8 cellular contexts compared by ENCODE assay signal in genomic region chr20:58850693-58851174, GRCh38. TPM values are rescaled to one million over a fixed set of nuclear protein-coding genes. Genes with fewer than 3 reads are reported as not detected.
DNase-seq lines count a peak whose midpoint lies in the region; ATAC-seq and TF ChIP-seq lines count a peak whose summit lies in the region.

Gene GNAS-AS1 (minus strand): TSS chr20:58850902.

- peak within 1 kb of the TSS; percentile 58 for H3K4me2 ChIP-seq in KMS-11

- no peaks in the 10 kb centered on the region for H3K9me3 Mint-ChIP-seq in activated CD4-positive, alpha-beta T cell treated with anti-CD3 and anti-CD28 coated beads, Interleukin-2, amount 10 ng/mL, durations not matched to agents 7 days and 5 days

- H4K20me1 ChIP-seq in KMS-11 (ENCODE audit: insufficient read depth), result no peaks in the 10 kb centered on the region

- peak within 1 kb of the TSS; percentile 89 for H2AFZ ChIP-seq in KMS-11 (ENCODE audit: low read depth)

- H3K4me3 Mint-ChIP-seq in activated CD4-positive, alpha-beta T cell treated with anti-CD3 and anti-CD28 coated beads, Interleukin-2, amount 10 ng/mL, durations not matched to agents 7 days and 5 days, result peak within 1 kb of the TSS; percentile 85

- no peaks in the 10 kb centered on the region for H3K9me3 ChIP-seq in lower lobe of right lung

- intact Hi-C loops in lower lobe of right lung (cut with DNase I), result no loop called here

- TF ChIP-seq CTCF in KMS-11 (conservative IDR thresholded peaks at IDR 0.05; ENCODE audit: low read depth, low read length) (peak; percentile 57; the same call in 1 of the 2 replicates), lower lobe of right lung (IDR thresholded peaks at IDR 0.05) (no peak)

- ATAC-seq in GM21528 (IDR thresholded peaks at IDR 0.05; ENCODE audit: low FRiP score, unreplicated experiment), result peak; percentile 74
- peak; percentile 80 to 81 for ATAC-seq in lower lobe of right lung

- H3K9ac ChIP-seq in KMS-11, result peak within 1 kb of the TSS; percentile 25; the same call in 1 of the 2 replicates

- H3K4me1 ChIP-seq in KMS-11 (ENCODE audit: low read depth, poor library complexity, severe bottlenecking) (no peaks in the 10 kb centered on the region), lower lobe of right lung (peaks cover 25% of the 10 kb centered on the region)

- H3K27me3 ChIP-seq in KMS-11 (ENCODE audit: insufficient read depth, low read depth), result no peaks in the 10 kb centered on the region
- peaks cover 66% of the 10 kb centered on the region for H3K27me3 ChIP-seq in lower lobe of right lung (ENCODE audit: low read depth)

- H3K79me2 ChIP-seq in KMS-11 (ENCODE audit: insufficient read depth, low read depth), result no peaks in the 10 kb centered on the region

- H3K36me3 ChIP-seq in KMS-11 (ENCODE audit: insufficient read depth), result no peaks in the 10 kb centered on the region
- H3K36me3 ChIP-seq in lower lobe of right lung, result no peaks in the 10 kb centered on the region

- no peaks in the 10 kb centered on the region for H3K36me3 Mint-ChIP-seq in activated CD4-positive, alpha-beta T cell treated with anti-CD3 and anti-CD28 coated beads, Interleukin-2, amount 10 ng/mL, durations not matched to agents 7 days and 5 days (ENCODE audit: low read depth)

- CTCF ChIA-PET in activated CD4-positive, alpha-beta T cell treated with anti-CD3 and anti-CD28 coated beads, Interleukin-2, amount 10 ng/mL, durations not matched to agents 7 days and 5 days (lab: Charles Lee), result interaction anchor here (1.3 to 3.2 kb wide), 2 partner anchors 9 to 200 kb away, joined by 4 to 19 read pairs; partner anchors contain the start of gene STX16

- H3K4me1 Mint-ChIP-seq in activated CD4-positive, alpha-beta T cell treated with anti-CD3 and anti-CD28 coated beads, Interleukin-2, amount 10 ng/mL, durations not matched to agents 7 days and 5 days, result peaks cover 49% of the 10 kb centered on the region

- no peak within 1 kb of the TSS for H3K27ac Mint-ChIP-seq in activated CD4-positive, alpha-beta T cell treated with anti-CD3 and anti-CD28 coated beads, Interleukin-2, amount 10 ng/mL, durations not matched to agents 7 days and 5 days

- no peak within 1 kb of the TSS for H3K27ac ChIP-seq in KMS-11
- H3K27ac ChIP-seq in lower lobe of right lung, result no peak within 1 kb of the TSS

- H3K27me3 Mint-ChIP-seq in activated CD4-positive, alpha-beta T cell treated with anti-CD3 and anti-CD28 coated beads, Interleukin-2, amount 10 ng/mL, durations not matched to agents 7 days and 5 days, result peaks cover 59% of the 10 kb centered on the region

- POLR2A ChIA-PET in activated CD4-positive, alpha-beta T cell treated with anti-CD3 and anti-CD28 coated beads, Interleukin-2, amount 10 ng/mL, durations not matched to agents 7 days and 5 days (lab: Charles Lee), result no interaction called here

- H3K4me3 ChIP-seq in KMS-11 (IDR thresholded peaks at IDR 0.05; ENCODE audit: insufficient read depth, low read depth, low read length) (no peak within 1 kb of the TSS), lower lobe of right lung (peak within 1 kb of the TSS; percentile 51)

- DNase-seq in COLO829 (ENCODE audit: low spot score) (peak; percentile 90), dermis blood vessel endothelial cell (peak; percentile 14), lower lobe of right lung (peak; percentile 74), cerebellum (ENCODE audit: low spot score) (no peak)
- peak; percentile 81 for DNase-seq in activated CD4-positive, alpha-beta T cell treated with anti-CD3 and anti-CD28 coated beads, Interleukin-2, amount 10 ng/mL, durations not matched to agents 7 days and 5 days
- DNase-seq in stimulated activated CD4-positive, alpha-beta T cell treated with anti-CD3 and anti-CD28 coated beads, TNF-alpha, amount 100 ng/mL, for 4 hours (ENCODE audit: low read depth in 3 of 3), result peak; percentile 59 to 69 (median 59)

RNA-seq across cellular contexts. Expression of gene GNAS-AS1, which starts in this region (rescaled TPM):
- total RNA-seq in activated CD4-positive, alpha-beta T cell treated with anti-CD3 and anti-CD28 coated beads, Interleukin-2, amount 10 ng/mL, durations not matched to agents 7 days and 5 days, result 1 to 10 TPM in 1 of 2 experiments, under 1 TPM in 1; 0.96 to 1.5 TPM
- total RNA-seq in dermis blood vessel endothelial cell (not detected in 2 replicates), lower lobe of right lung (0.97 TPM), cerebellum (2.0 TPM)

Comparison
In these comparisons a context has a peak if more than half of its experiments do, and no peak if none do; other contexts are left out.
1. Peak in DNase-seq in dermis blood vessel endothelial cell; RNA of the gene not detected or under 1 TPM.
2. Peak in DNase-seq, ATAC-seq and H3K4me3 ChIP-seq in lower lobe of right lung; RNA of the gene not detected or under 1 TPM.